ENCODE assay signal across 20 cellular contexts in the genomic region with DNA sequence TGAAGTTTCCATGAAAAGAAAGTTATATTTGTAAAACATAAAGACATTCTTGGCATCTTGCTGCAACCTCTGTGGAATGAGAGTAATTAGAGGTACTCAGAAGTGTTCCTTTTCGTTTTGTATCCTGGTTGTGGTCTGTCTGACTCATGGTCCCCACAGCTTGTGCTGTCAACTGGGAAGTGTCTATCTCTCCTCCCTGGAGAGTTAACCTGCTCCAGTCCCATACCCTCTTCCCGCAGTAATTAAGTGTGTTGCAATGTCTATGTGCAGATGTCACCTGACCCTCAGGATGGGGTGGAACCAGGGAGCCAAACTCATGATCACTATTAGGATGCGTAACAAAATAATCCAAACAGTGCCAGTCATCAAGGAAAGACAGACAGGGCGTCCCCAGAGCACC. TPM values are rescaled to one million over a fixed set of nuclear protein-coding genes. Genes with fewer than 3 reads are reported as not detected.
DNase-seq lines count a peak whose midpoint lies in the region; TF ChIP-seq lines count a peak whose summit lies in the region.
"Had no signal": no experiment of that assay in that cellular context is flagged by ENCODE, and none has a peak within 500 bp of the region (broad histone marks: within the 10 kb centered on the region; RNA-seq: fewer than 3 reads in every experiment).

No MANE protein-coding gene starts in this region.

- no peaks in the 10 kb centered on the region for H3K36me3 ChIP-seq in prostate gland
- H3K36me3 ChIP-seq: BE2C, Peyer's patch, tibial nerve had no signal

- intact Hi-C loops in prostate gland (cut with DNase I), result no loop called here

- H3K27ac Mint-ChIP-seq in neural crest cell (ENCODE audit: unreplicated experiment) (peak overlapping the region; percentile 16), endothelial cell (ENCODE audit: unreplicated experiment) (no peak overlapping the region)
- H3K27ac Mint-ChIP-seq: activated CD8-positive, alpha-beta memory T cell treated with anti-CD3 and anti-CD28 coated beads, Interleukin-2, amount 10 ng/mL, durations not matched to agents 7 days and 5 days; stimulated activated effector memory CD8-positive, alpha-beta T cell treated with anti-CD3 and anti-CD28 coated beads, Interleukin-12 subunit alpha, Interleukin-12 subunit beta, amount 100 ng/mL, for 72 hours had no signal

- H3K4me3 ChIP-seq in NB4 (ENCODE audit: low read depth, low read length) (no peak overlapping the region), prostate gland (no peak overlapping the region)
- H3K4me3 ChIP-seq: Peyer's patch, tibial nerve had no signal

- TF ChIP-seq CTCF in NB4 (IDR thresholded peaks at IDR 0.05; ENCODE audit: low read depth, low read length) (no peak), neural crest cell (conservative IDR thresholded peaks at IDR 0.05) (no peak), prostate gland (IDR thresholded peaks at IDR 0.05) (no peak), endothelial cell (IDR thresholded peaks at IDR 0.05; ENCODE audit: unreplicated experiment) (no peak)

- peaks cover 4% of the 10 kb centered on the region for H3K9me3 Mint-ChIP-seq in neural crest cell
- no peaks in the 10 kb centered on the region for H3K9me3 Mint-ChIP-seq in endothelial cell (ENCODE audit: unreplicated experiment)
- H3K9me3 Mint-ChIP-seq: stimulated activated effector memory CD8-positive, alpha-beta T cell treated with anti-CD3 and anti-CD28 coated beads, Interleukin-12 subunit alpha, Interleukin-12 subunit beta, amount 100 ng/mL, for 72 hours had no signal

- no peak for TF ChIP-seq POLR2A in NB4 (IDR thresholded peaks at IDR 0.05; ENCODE audit: extremely low read depth, insufficient read length)
- TF ChIP-seq POLR2A in prostate gland (IDR thresholded peaks at IDR 0.05), result no peak

- DNase-seq in ELR (ENCODE audit: low read depth), result peak; percentile 49
- DNase-seq in NB4 (ENCODE audit: low read depth), result peak; percentile 54
- DNase-seq in dermis blood vessel endothelial cell, result peak; percentile 29
- DNase-seq in neural crest cell (ENCODE audit: low read depth, low spot score), result no peak
- no peak for DNase-seq in G401 (ENCODE audit: low spot score)
- no peak for DNase-seq in prostate gland (ENCODE audit: low spot score)
- DNase-seq in endothelial cell (ENCODE audit: low spot score), result no peak
- DNase-seq in NCI-H146 treated with DMSO at 0.1 percent for 48 hours (lab: John Stamatoyannopoulos, UW; ENCODE audit: unreplicated experiment), result no peak
- DNase-seq: activated CD8-positive, alpha-beta memory T cell treated with anti-CD3 and anti-CD28 coated beads, Interleukin-2, amount 10 ng/mL, durations not matched to agents 7 days and 5 days; BE2C; DMS79; effector CD8-positive, alpha-beta T cell; NCI-H1694 treated with DMSO at 0.1 percent for 48 hours; nucleus accumbens; Peyer's patch; T-helper 1 cell had no signal

- no peaks in the 10 kb centered on the region for H3K4me1 ChIP-seq in prostate gland (replicated peaks)
- H3K4me1 ChIP-seq: BE2C, Peyer's patch, tibial nerve had no signal

- peaks cover 45% of the 10 kb centered on the region for H3K27me3 Mint-ChIP-seq in neural crest cell (ENCODE audit: low read depth)
- no peaks in the 10 kb centered on the region for H3K27me3 Mint-ChIP-seq in endothelial cell (ENCODE audit: unreplicated experiment)

- WGBS in prostate gland, result 67% methylated on average over 4 of the region's 4 CpGs

- no peaks in the 10 kb centered on the region for H3K36me3 Mint-ChIP-seq in neural crest cell (ENCODE audit: low read depth)
- no peaks in the 10 kb centered on the region for H3K36me3 Mint-ChIP-seq in endothelial cell (ENCODE audit: low read depth, unreplicated experiment)
- H3K36me3 Mint-ChIP-seq: activated CD8-positive, alpha-beta memory T cell treated with anti-CD3 and anti-CD28 coated beads, Interleukin-2, amount 10 ng/mL, durations not matched to agents 7 days and 5 days; stimulated activated effector memory CD8-positive, alpha-beta T cell treated with anti-CD3 and anti-CD28 coated beads, Interleukin-12 subunit alpha, Interleukin-12 subunit beta, amount 100 ng/mL, for 72 hours had no signal

- no peaks in the 10 kb centered on the region for H3K27me3 ChIP-seq in prostate gland (replicated peaks; ENCODE audit: insufficient read depth)
- H3K27me3 ChIP-seq: BE2C, Peyer's patch, tibial nerve had no signal

- H3K4me1 Mint-ChIP-seq in neural crest cell (no peaks in the 10 kb centered on the region), endothelial cell (ENCODE audit: unreplicated experiment) (peaks cover 16% of the 10 kb centered on the region)
- H3K4me1 Mint-ChIP-seq: activated CD8-positive, alpha-beta memory T cell treated with anti-CD3 and anti-CD28 coated beads, Interleukin-2, amount 10 ng/mL, durations not matched to agents 7 days and 5 days; stimulated activated effector memory CD8-positive, alpha-beta T cell treated with anti-CD3 and anti-CD28 coated beads, Interleukin-12 subunit alpha, Interleukin-12 subunit beta, amount 100 ng/mL, for 72 hours had no signal

- in situ Hi-C loops in G401 (cut with HindIII; ENCODE audit: low sequenced_read_pairs), result no loop called here

- H3K4me3 Mint-ChIP-seq in neural crest cell (no peak overlapping the region), endothelial cell (ENCODE audit: unreplicated experiment) (no peak overlapping the region)
- H3K4me3 Mint-ChIP-seq: activated CD8-positive, alpha-beta memory T cell treated with anti-CD3 and anti-CD28 coated beads, Interleukin-2, amount 10 ng/mL, durations not matched to agents 7 days and 5 days; stimulated activated effector memory CD8-positive, alpha-beta T cell treated with anti-CD3 and anti-CD28 coated beads, Interleukin-12 subunit alpha, Interleukin-12 subunit beta, amount 100 ng/mL, for 72 hours had no signal

- no peaks in the 10 kb centered on the region for H3K9me3 ChIP-seq in prostate gland
- H3K9me3 ChIP-seq: BE2C, Peyer's patch, tibial nerve had no signal

- H3K27ac ChIP-seq in prostate gland, result no peak overlapping the region
- H3K27ac ChIP-seq: KMS-11, Peyer's patch, tibial nerve had no signal

RNA-seq across cellular contexts. Expression of a gene that starts 23.0 kb away (rescaled TPM):
- 33.5 and 40.4 TPM in 2 replicates for total RNA-seq in dermis blood vessel endothelial cell
- 18.5 and 19.8 TPM in 2 replicates for total RNA-seq in neural crest cell
- total RNA-seq in G401 (2014; rRNA removed; shearing (Covaris generic)), result 22.6 and 30.1 TPM in 2 replicates
- 10 to 100 TPM; 12.2 to 12.3 TPM for total RNA-seq in prostate gland
- 18.2 TPM for total RNA-seq in endothelial cell (ENCODE audit: unreplicated experiment)

RNA-seq across cellular contexts. Expression of a gene that starts 33.5 kb away (rescaled TPM):
- total RNA-seq in dermis blood vessel endothelial cell (not detected in 2 replicates), neural crest cell (not detected in 2 replicates), prostate gland (not detected), endothelial cell (ENCODE audit: unreplicated experiment) (0.51 TPM)
- not detected in 2 replicates for total RNA-seq in G401 (2014; rRNA removed; shearing (Covaris generic))
- total RNA-seq: activated CD8-positive, alpha-beta memory T cell treated with anti-CD3 and anti-CD28 coated beads, Interleukin-2, amount 10 ng/mL, durations not matched to agents 7 days and 5 days; Peyer's patch; skeletal muscle tissue; tibial nerve had no signal

Comparison
In these comparisons a context has a peak if more than half of its experiments do, and no peak if none do; other contexts are left out.
1. DNase-seq: peak in ELR (single experiment), NB4 (single experiment) and dermis blood vessel endothelial cell (single experiment); none in neural crest cell (single experiment), G401 (single experiment), prostate gland (single experiment), endothelial cell (single experiment) and NCI-H146 treated with DMSO at 0.1 percent for 48 hours (single experiment).